3 cellular contexts compared by ENCODE assay signal in the genomic region with DNA sequence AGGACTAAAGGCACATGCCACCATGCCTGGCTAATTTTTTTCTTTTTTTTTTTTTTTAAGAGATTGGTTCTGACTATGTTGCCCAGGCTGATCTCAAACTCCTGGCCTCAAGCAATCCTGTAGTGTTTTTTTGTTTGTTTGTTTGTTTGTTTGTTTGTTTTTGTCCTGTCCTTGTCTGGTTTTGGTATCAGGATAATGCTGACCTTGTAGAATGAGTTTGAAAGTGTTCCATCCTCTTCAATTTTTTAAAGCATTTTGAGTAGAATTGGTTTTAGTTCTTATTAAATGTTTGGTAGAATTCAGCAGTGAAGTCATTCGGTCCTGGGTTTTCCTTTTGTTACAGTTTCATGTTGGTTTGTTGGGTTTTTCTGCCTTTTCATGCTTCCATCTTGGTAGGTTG.
A peak's percentile ranks its signal among the peaks of the same experiment; 100 is the strongest.
TF ChIP-seq lines count a peak whose summit lies in the region.

No MANE protein-coding gene starts in this region.

TF ChIP-seq in A549, 52 proteins besides CTCF, POLR2A, EP300 and RAD21:
- no peak for TF ChIP-seq CEBPB (IDR thresholded peaks at IDR 0.05)
- peak; percentile 81 for TF ChIP-seq MAFK (IDR thresholded peaks at IDR 0.05; ENCODE audit: partially characterized antibody)

TF ChIP-seq in IMR-90, 13 proteins besides CTCF, POLR2A, EP300 and RAD21:
- TF ChIP-seq MAFK (IDR thresholded peaks at IDR 0.05; ENCODE audit: low read depth, low read length): peak; percentile 42; the same call in 1 of the 2 replicates
- TF ChIP-seq, protein P1, sequence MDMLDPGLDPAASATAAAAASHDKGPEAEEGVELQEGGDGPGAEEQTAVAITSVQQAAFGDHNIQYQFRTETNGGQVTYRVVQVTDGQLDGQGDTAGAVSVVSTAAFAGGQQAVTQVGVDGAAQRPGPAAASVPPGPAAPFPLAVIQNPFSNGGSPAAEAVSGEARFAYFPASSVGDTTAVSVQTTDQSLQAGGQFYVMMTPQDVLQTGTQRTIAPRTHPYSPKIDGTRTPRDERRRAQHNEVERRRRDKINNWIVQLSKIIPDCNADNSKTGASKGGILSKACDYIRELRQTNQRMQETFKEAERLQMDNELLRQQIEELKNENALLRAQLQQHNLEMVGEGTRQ (IDR thresholded peaks at IDR 0.05; ENCODE audit: low read depth, low read length): no peak
- TF ChIP-seq, protein P2, sequence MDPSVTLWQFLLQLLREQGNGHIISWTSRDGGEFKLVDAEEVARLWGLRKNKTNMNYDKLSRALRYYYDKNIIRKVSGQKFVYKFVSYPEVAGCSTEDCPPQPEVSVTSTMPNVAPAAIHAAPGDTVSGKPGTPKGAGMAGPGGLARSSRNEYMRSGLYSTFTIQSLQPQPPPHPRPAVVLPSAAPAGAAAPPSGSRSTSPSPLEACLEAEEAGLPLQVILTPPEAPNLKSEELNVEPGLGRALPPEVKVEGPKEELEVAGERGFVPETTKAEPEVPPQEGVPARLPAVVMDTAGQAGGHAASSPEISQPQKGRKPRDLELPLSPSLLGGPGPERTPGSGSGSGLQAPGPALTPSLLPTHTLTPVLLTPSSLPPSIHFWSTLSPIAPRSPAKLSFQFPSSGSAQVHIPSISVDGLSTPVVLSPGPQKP (IDR thresholded peaks at IDR 0.05; ENCODE audit: borderline replicate concordance, low read depth, low read length): no peak

TF ChIP-seq in K562, 482 proteins besides CTCF, POLR2A, EP300 and RAD21:
- TF ChIP-seq BRD9 (IDR thresholded peaks at IDR 0.05; ENCODE audit: low read depth, partially characterized antibody): no peak
- TF ChIP-seq OTX1 (CRISPR knock-in tag; IDR thresholded peaks at IDR 0.05): no peak
- TF ChIP-seq CCAR2 (IDR thresholded peaks at IDR 0.05; ENCODE audit: low read depth, low read length): no peak
- TF ChIP-seq, protein P3, sequence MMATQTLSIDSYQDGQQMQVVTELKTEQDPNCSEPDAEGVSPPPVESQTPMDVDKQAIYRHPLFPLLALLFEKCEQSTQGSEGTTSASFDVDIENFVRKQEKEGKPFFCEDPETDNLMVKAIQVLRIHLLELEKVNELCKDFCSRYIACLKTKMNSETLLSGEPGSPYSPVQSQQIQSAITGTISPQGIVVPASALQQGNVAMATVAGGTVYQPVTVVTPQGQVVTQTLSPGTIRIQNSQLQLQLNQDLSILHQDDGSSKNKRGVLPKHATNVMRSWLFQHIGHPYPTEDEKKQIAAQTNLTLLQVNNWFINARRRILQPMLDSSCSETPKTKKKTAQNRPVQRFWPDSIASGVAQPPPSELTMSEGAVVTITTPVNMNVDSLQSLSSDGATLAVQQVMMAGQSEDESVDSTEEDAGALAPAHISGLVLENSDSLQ (IDR thresholded peaks at IDR 0.05): no peak
- TF ChIP-seq C11orf30 (IDR thresholded peaks at IDR 0.05; ENCODE audit: low read depth): peak; percentile 46; the same call in 1 of the 2 replicates
- peak; percentile 33; the same call in 1 of the 2 replicates for TF ChIP-seq MAFG (tag; conservative IDR thresholded peaks at IDR 0.05)
- no peak for TF ChIP-seq ZBED1 (IDR thresholded peaks at IDR 0.05)
- TF ChIP-seq SRF (CRISPR knock-in tag; IDR thresholded peaks at IDR 0.05): no peak
- peak; percentile 79 for TF ChIP-seq ZNF316 (IDR thresholded peaks at IDR 0.05)
- TF ChIP-seq NELFE (IDR thresholded peaks at IDR 0.05; ENCODE audit: insufficient read depth, insufficient read length): no peak
TF ChIP-seq in K562: peak in this region for 3.
